Comparison of ENCODE assay signal across 8 cellular contexts in genomic region chr5:145856285-145856818, GRCh38. TPM values are rescaled to one million over a fixed set of nuclear protein-coding genes. Genes with fewer than 3 reads are reported as not detected.
A peak's percentile ranks its signal among the peaks of the same experiment; 100 is the strongest.
DNase-seq lines count a peak whose midpoint lies in the region; ATAC-seq, FAIRE-seq and TF ChIP-seq lines count a peak whose summit lies in the region.

No MANE protein-coding gene starts in this region.

- H2BK5ac ChIP-seq in mesenchymal stem cell (ENCODE audit: low read depth, low read length, poor library complexity, severe bottlenecking): peak overlapping the region; percentile 3

- H2BK12ac ChIP-seq in mesenchymal stem cell (ENCODE audit: low read length in 2 of 2): peak overlapping the region; percentile 81 to 84

- no peaks in the 10 kb centered on the region for H3K79me1 ChIP-seq in mesenchymal stem cell (replicated peaks; ENCODE audit: low read length, poor library complexity, severe bottlenecking)

- peak overlapping the region; percentile 44 to 56 for H3K4me3 ChIP-seq in mesenchymal stem cell (ENCODE audit: insufficient read depth in 1 of 2, low read depth in 1 of 2, low read length in 2 of 2)

- peak; percentile 84 for DNase-seq in DMS53 (lab: John Stamatoyannopoulos, UW)
- peak; percentile 67 for DNase-seq in endothelial cell (ENCODE audit: low spot score)
- peak; percentile 82 for DNase-seq in mesenchymal stem cell
- DNase-seq in stimulated activated naive CD8-positive, alpha-beta T cell treated with anti-CD3 and anti-CD28 coated beads, Interleukin-15, amount 100 ng/mL, for 72 hours: no peak
- no peak for DNase-seq in HPDE6-E6E7 (ENCODE audit: extremely low spot score)
- no peak for DNase-seq in GM12891 (ENCODE audit: insufficient read length, low spot score)

- no peaks in the 10 kb centered on the region for H3K36me3 ChIP-seq in mesenchymal stem cell (ENCODE audit: control insufficient read depth in 1 of 2, insufficient read depth in 2 of 2, low read depth in 1 of 2, low read length in 2 of 2)

- H3K27ac ChIP-seq in mesenchymal stem cell (ENCODE audit: low read length, poor library complexity, severe bottlenecking): peak overlapping the region; percentile 82

- peaks cover 8% of the 10 kb centered on the region for H3K4me1 ChIP-seq in mesenchymal stem cell (ENCODE audit: control insufficient read depth, insufficient read depth, low read depth, low read length)

- peak; percentile 61 for ATAC-seq in stimulated activated naive CD8-positive, alpha-beta T cell treated with anti-CD3 and anti-CD28 coated beads, Interleukin-15, amount 100 ng/mL, for 72 hours
- no peak for ATAC-seq in GM19351 (IDR thresholded peaks at IDR 0.05; ENCODE audit: unreplicated experiment)

- H3K9ac ChIP-seq in mesenchymal stem cell (ENCODE audit: low read length): peak overlapping the region; percentile 84

- H3K27me3 Mint-ChIP-seq in IgD-negative memory B cell: peaks cover 4% of the 10 kb centered on the region
- H3K27me3 Mint-ChIP-seq in endothelial cell (ENCODE audit: unreplicated experiment): no peaks in the 10 kb centered on the region
- H3K27me3 Mint-ChIP-seq in stimulated activated naive CD8-positive, alpha-beta T cell treated with anti-CD3 and anti-CD28 coated beads, Interleukin-15, amount 100 ng/mL, for 72 hours: peaks cover 18% of the 10 kb centered on the region

- H3K4me3 Mint-ChIP-seq in IgD-negative memory B cell (peak overlapping the region in 3 of 4 donors; percentile 53 to 69 (median 61)), endothelial cell (ENCODE audit: unreplicated experiment) (peak overlapping the region; percentile 54)
- peak overlapping the region in 1 of 2 donors; percentile 52 for H3K4me3 Mint-ChIP-seq in stimulated activated naive CD8-positive, alpha-beta T cell treated with anti-CD3 and anti-CD28 coated beads, Interleukin-15, amount 100 ng/mL, for 72 hours

- H3K9me3 ChIP-seq in mesenchymal stem cell (ENCODE audit: control insufficient read depth, low read length): no peaks in the 10 kb centered on the region

- H3K14ac ChIP-seq in mesenchymal stem cell (ENCODE audit: low read length in 2 of 2): peak overlapping the region in 1 of 2 experiments; percentile 58

- H3K27ac Mint-ChIP-seq in IgD-negative memory B cell (no peak overlapping the region), endothelial cell (ENCODE audit: unreplicated experiment) (peak overlapping the region; percentile 74)
- H3K27ac Mint-ChIP-seq in stimulated activated naive CD8-positive, alpha-beta T cell treated with anti-CD3 and anti-CD28 coated beads, Interleukin-15, amount 100 ng/mL, for 72 hours: no peak overlapping the region

- no peak for TF ChIP-seq POLR2A in GM12891 (IDR thresholded peaks at IDR 0.05; ENCODE audit: low read depth, low read length)

- peak overlapping the region; percentile 89 for H2AFZ ChIP-seq in mesenchymal stem cell (ENCODE audit: low read depth, low read length)

- H3K9me3 Mint-ChIP-seq in IgD-negative memory B cell (peaks cover 0 to 1% (median 0%) of the 10 kb centered on the region in 3 donors), endothelial cell (ENCODE audit: unreplicated experiment) (no peaks in the 10 kb centered on the region)
- H3K9me3 Mint-ChIP-seq in stimulated activated naive CD8-positive, alpha-beta T cell treated with anti-CD3 and anti-CD28 coated beads, Interleukin-15, amount 100 ng/mL, for 72 hours: no peaks in the 10 kb centered on the region

- peak overlapping the region; percentile 64 for H2BK120ac ChIP-seq in mesenchymal stem cell (ENCODE audit: low read depth, low read length)

- FAIRE-seq in GM12891 (lab: Jason Lieb, UNC): no peak

- H3K27me3 ChIP-seq in mesenchymal stem cell (ENCODE audit: control insufficient read depth in 1 of 2, insufficient read depth in 1 of 2, low read length in 2 of 2): no peaks in the 10 kb centered on the region

- H4K91ac ChIP-seq in mesenchymal stem cell (ENCODE audit: low read length): peak overlapping the region; percentile 87

- H3K4me2 ChIP-seq in mesenchymal stem cell (ENCODE audit: low read length, poor library complexity, severe bottlenecking): peak overlapping the region; percentile 85

- peaks cover 0 to 3% (median 0%) of the 10 kb centered on the region in 3 donors for H3K4me1 Mint-ChIP-seq in IgD-negative memory B cell
- H3K4me1 Mint-ChIP-seq in endothelial cell (ENCODE audit: unreplicated experiment): peaks cover 20% of the 10 kb centered on the region
- H3K4me1 Mint-ChIP-seq in stimulated activated naive CD8-positive, alpha-beta T cell treated with anti-CD3 and anti-CD28 coated beads, Interleukin-15, amount 100 ng/mL, for 72 hours: peaks cover 11% of the 10 kb centered on the region

- H4K8ac ChIP-seq in mesenchymal stem cell (ENCODE audit: low read length): peak overlapping the region; percentile 97

- H3K18ac ChIP-seq in mesenchymal stem cell (ENCODE audit: low read depth in 1 of 2, low read length in 2 of 2): peak overlapping the region; percentile 95 to 99

- H2AK5ac ChIP-seq in mesenchymal stem cell (ENCODE audit: low read length, severe bottlenecking): no peak overlapping the region

- peak overlapping the region; percentile 35 to 75 for H3K4ac ChIP-seq in mesenchymal stem cell (ENCODE audit: low read depth in 1 of 2, low read length in 2 of 2)

- H3K23ac ChIP-seq in mesenchymal stem cell (ENCODE audit: low read length in 2 of 2): no peak overlapping the region

- no peaks in the 10 kb centered on the region for H3K36me3 Mint-ChIP-seq in IgD-negative memory B cell
- no peaks in the 10 kb centered on the region for H3K36me3 Mint-ChIP-seq in endothelial cell (ENCODE audit: low read depth, unreplicated experiment)

- no peak for TF ChIP-seq CTCF in endothelial cell (IDR thresholded peaks at IDR 0.05; ENCODE audit: unreplicated experiment)

- H2BK15ac ChIP-seq in mesenchymal stem cell (ENCODE audit: low read depth, poor library complexity, severe bottlenecking): peak overlapping the region; percentile 88

- 7% methylated on average over 21 of the region's 25 CpGs for WGBS in mesenchymal stem cell

TF ChIP-seq in GM12891, 5 proteins besides CTCF, POLR2A, EP300 and RAD21:
- TF ChIP-seq PAX5 (IDR thresholded peaks at IDR 0.05; ENCODE audit: insufficient read depth, low read length, severe bottlenecking) (no peak), POU2F2 (IDR thresholded peaks at IDR 0.05; ENCODE audit: low read depth, low read length) (no peak), SPI1 (IDR thresholded peaks at IDR 0.05; ENCODE audit: low read depth, low read length) (no peak), TAF1 (IDR thresholded peaks at IDR 0.05; ENCODE audit: low read depth, low read length) (no peak), POLR2AphosphoS5 (IDR thresholded peaks at IDR 0.05; ENCODE audit: low read depth, low read length) (no peak)

RNA-seq across cellular contexts. Expression of gene GRXCR2, which starts 16.5 kb away (rescaled TPM):
- polyA plus RNA-seq in IgD-negative memory B cell: not detected
- total RNA-seq in endothelial cell (ENCODE audit: unreplicated experiment): not detected
- polyA plus RNA-seq in mesenchymal stem cell (2013, experiment 1 of 2): not detected
- polyA plus RNA-seq in mesenchymal stem cell (2013, experiment 2 of 2): not detected
- not detected for polyA plus RNA-seq in GM12891 (2012; ENCODE audit: low read depth, missing spikeins)

RNA-seq across cellular contexts. Expression of gene PRELID2, which starts 21.2 kb away (rescaled TPM):
- polyA plus RNA-seq in IgD-negative memory B cell: 3.3 TPM
- total RNA-seq in endothelial cell (ENCODE audit: unreplicated experiment): 4.3 TPM
- 3.5 TPM for polyA plus RNA-seq in mesenchymal stem cell (2013, experiment 1 of 2)
- polyA plus RNA-seq in mesenchymal stem cell (2013, experiment 2 of 2): 3.7 TPM
- polyA plus RNA-seq in GM12891 (2012; ENCODE audit: low read depth, missing spikeins): 0.80 TPM

Comparison
In these comparisons a context has a peak if more than half of its experiments do, and no peak if none do; other contexts are left out.
1. DNase-seq: peak in DMS53 (single experiment), endothelial cell (single experiment) and mesenchymal stem cell (single experiment); none in stimulated activated naive CD8-positive, alpha-beta T cell treated with anti-CD3 and anti-CD28 coated beads, Interleukin-15, amount 100 ng/mL, for 72 hours (0 of 2), HPDE6-E6E7 (single experiment) and GM12891 (single experiment).